In genomic region chr11:126317681-126318641, GRCh38 we compare ENCODE assay signal across 1 cellular context.
TF ChIP-seq lines count a peak whose summit lies in the region.

No MANE protein-coding gene starts in this region.

TF ChIP-seq in K562, 482 proteins besides CTCF, POLR2A, EP300 and RAD21:
- TF ChIP-seq ZNF740 (CRISPR knock-in tag; IDR thresholded peaks at IDR 0.05) (0 out of 2 replicates have a peak, but pooled peaks have one; percentile 20), ZNF740 (tag; IDR thresholded peaks at IDR 0.05) (no peak), HOXB6 (CRISPR knock-in tag; IDR thresholded peaks at IDR 0.05; ENCODE audit: borderline replicate concordance) (no peak), ZBTB33 (CRISPR knock-in tag; IDR thresholded peaks at IDR 0.05) (peak; percentile 36; the same call in 1 of the 2 replicates)
